ENCODE assay signal across 9 cellular contexts in the genomic region with DNA sequence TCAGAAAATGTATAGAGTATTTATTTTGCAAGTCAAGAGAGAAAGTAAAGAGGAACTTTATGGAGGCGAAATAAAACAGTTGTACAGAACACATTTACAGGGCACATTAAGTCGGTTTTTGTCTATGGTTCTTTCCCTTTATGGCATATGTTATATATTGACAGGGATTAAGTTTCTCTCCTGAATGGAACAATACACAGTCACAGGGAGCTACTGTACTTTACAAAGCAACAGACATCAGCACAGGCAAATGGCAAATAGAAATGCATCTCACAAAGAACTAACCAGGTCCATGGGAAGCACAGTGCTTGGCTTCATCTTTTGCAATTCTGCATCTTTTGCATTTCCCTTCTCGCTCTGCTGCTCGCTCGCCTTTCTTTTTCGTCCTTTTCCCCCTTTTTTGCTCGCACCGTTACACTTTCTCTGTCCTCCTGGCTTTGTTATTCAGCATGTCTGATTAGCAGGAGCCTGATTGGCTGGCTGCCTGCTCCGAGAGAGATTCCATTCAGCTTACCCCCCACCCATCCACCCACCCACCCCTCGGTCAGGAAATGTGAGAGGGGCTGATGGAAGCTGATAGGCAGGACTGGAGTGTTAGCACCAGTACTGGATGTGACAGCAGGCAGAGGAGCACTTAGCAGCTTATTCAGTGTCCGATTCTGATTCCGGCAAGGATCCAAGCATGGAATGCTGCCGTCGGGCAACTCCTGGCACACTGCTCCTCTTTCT. TPM values are rescaled to one million over a fixed set of nuclear protein-coding genes. Genes with fewer than 3 reads are reported as not detected.
A peak's percentile ranks its signal among the peaks of the same experiment; 100 is the strongest.
DNase-seq lines count a peak whose midpoint lies in the region; FAIRE-seq and TF ChIP-seq lines count a peak whose summit lies in the region.
"Had no signal": no experiment of that assay in that cellular context is flagged by ENCODE, and none has a peak within 500 bp of the region (broad histone marks: within the 10 kb centered on the region; RNA-seq: fewer than 3 reads in every experiment).

A gene with protein sequence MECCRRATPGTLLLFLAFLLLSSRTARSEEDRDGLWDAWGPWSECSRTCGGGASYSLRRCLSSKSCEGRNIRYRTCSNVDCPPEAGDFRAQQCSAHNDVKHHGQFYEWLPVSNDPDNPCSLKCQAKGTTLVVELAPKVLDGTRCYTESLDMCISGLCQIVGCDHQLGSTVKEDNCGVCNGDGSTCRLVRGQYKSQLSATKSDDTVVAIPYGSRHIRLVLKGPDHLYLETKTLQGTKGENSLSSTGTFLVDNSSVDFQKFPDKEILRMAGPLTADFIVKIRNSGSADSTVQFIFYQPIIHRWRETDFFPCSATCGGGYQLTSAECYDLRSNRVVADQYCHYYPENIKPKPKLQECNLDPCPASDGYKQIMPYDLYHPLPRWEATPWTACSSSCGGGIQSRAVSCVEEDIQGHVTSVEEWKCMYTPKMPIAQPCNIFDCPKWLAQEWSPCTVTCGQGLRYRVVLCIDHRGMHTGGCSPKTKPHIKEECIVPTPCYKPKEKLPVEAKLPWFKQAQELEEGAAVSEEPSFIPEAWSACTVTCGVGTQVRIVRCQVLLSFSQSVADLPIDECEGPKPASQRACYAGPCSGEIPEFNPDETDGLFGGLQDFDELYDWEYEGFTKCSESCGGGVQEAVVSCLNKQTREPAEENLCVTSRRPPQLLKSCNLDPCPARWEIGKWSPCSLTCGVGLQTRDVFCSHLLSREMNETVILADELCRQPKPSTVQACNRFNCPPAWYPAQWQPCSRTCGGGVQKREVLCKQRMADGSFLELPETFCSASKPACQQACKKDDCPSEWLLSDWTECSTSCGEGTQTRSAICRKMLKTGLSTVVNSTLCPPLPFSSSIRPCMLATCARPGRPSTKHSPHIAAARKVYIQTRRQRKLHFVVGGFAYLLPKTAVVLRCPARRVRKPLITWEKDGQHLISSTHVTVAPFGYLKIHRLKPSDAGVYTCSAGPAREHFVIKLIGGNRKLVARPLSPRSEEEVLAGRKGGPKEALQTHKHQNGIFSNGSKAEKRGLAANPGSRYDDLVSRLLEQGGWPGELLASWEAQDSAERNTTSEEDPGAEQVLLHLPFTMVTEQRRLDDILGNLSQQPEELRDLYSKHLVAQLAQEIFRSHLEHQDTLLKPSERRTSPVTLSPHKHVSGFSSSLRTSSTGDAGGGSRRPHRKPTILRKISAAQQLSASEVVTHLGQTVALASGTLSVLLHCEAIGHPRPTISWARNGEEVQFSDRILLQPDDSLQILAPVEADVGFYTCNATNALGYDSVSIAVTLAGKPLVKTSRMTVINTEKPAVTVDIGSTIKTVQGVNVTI (N-terminal part only) (plus strand): TSS at position 603 of the 729 bp plus-strand sequence. CDS start 80 bp downstream, at position 683.

- 12% methylated on average over 14 of the region's 14 CpGs for WGBS in suprapubic skin

- TF ChIP-seq CTCF in chondrocyte (IDR thresholded peaks at IDR 0.05) (no peak), kidney (IDR thresholded peaks at IDR 0.05; ENCODE audit: borderline replicate concordance, extremely low read depth, insufficient read depth) (no peak), suprapubic skin (IDR thresholded peaks at IDR 0.05) (no peak)

- H3K27ac Mint-ChIP-seq in chondrocyte (ENCODE audit: unreplicated experiment), result peak within 1 kb of the TSS; percentile 28
- no peak within 1 kb of the TSS for H3K27ac Mint-ChIP-seq in activated T-cell treated with anti-CD3 and anti-CD28 coated beads, Interleukin-2, amount 50 U/mL, for 24 hours
- H3K27ac Mint-ChIP-seq: memory B cell had no signal

- no peak within 1 kb of the TSS for H3K9ac ChIP-seq in kidney (ENCODE audit: low read length in 2 of 2)

- TF ChIP-seq POLR2A in suprapubic skin (IDR thresholded peaks at IDR 0.05), result no peak

- peaks cover 13% of the 10 kb centered on the region for H3K9me3 Mint-ChIP-seq in chondrocyte (ENCODE audit: low read depth)
- no peaks in the 10 kb centered on the region for H3K9me3 Mint-ChIP-seq in activated T-cell treated with anti-CD3 and anti-CD28 coated beads, Interleukin-2, amount 50 U/mL, for 24 hours

- H3K4me1 Mint-ChIP-seq in chondrocyte (ENCODE audit: low read depth), result peaks cover 29% of the 10 kb centered on the region
- peaks cover 1% of the 10 kb centered on the region for H3K4me1 Mint-ChIP-seq in activated T-cell treated with anti-CD3 and anti-CD28 coated beads, Interleukin-2, amount 50 U/mL, for 24 hours (ENCODE audit: low read depth)

- H3K4me3 ChIP-seq in kidney (ENCODE audit: low read length in 2 of 2), result peak within 1 kb of the TSS; percentile 49 to 61
- H3K4me3 ChIP-seq in suprapubic skin, result peak within 1 kb of the TSS; percentile 38

- DNase-seq in NCI-H1092 (lab: John Stamatoyannopoulos, UW) (peak; percentile 97), chondrocyte (ENCODE audit: low spot score) (no peak), kidney (peak; percentile 54), suprapubic skin (ENCODE audit: low spot score in 2 of 2) (no peak), HPDE6-E6E7 (ENCODE audit: extremely low spot score) (no peak), DMS79 (lab: John Stamatoyannopoulos, UW) (no peak)
- DNase-seq in stimulated activated CD4-positive, alpha-beta T cell treated with anti-CD3 and anti-CD28 coated beads, Interleukin-4, amount 100 ng/mL, for 4 hours, result no peak
- no peak for DNase-seq in activated T-cell treated with anti-CD3 and anti-CD28 coated beads, Interleukin-2, amount 50 U/mL, for 24 hours

- H3K27ac ChIP-seq in kidney (ENCODE audit: low read depth in 2 of 2, low read length in 2 of 2), result peak within 1 kb of the TSS in 1 of 2 donors; percentile 56
- no peak within 1 kb of the TSS for H3K27ac ChIP-seq in suprapubic skin

- H3K4me1 ChIP-seq in kidney (ENCODE audit: control insufficient read depth in 1 of 2, insufficient read depth in 1 of 2, low read depth in 1 of 2, low read length in 2 of 2) (no peaks in the 10 kb centered on the region), suprapubic skin (peaks cover 17% of the 10 kb centered on the region)

- H3K9me3 ChIP-seq in kidney (ENCODE audit: control insufficient read depth in 1 of 2, low read length in 2 of 2) (peaks cover 0 to 6% of the 10 kb centered on the region in 2 donors), suprapubic skin (no peaks in the 10 kb centered on the region)

- FAIRE-seq in kidney (lab: Jason Lieb, UNC), result no peak

- intact Hi-C loops in kidney (cut with DNase I), result no loop called here

- H3K4me3 Mint-ChIP-seq in chondrocyte (ENCODE audit: unreplicated experiment), result peak within 1 kb of the TSS; percentile 58
- H3K4me3 Mint-ChIP-seq in activated T-cell treated with anti-CD3 and anti-CD28 coated beads, Interleukin-2, amount 50 U/mL, for 24 hours, result no peak within 1 kb of the TSS
- H3K4me3 Mint-ChIP-seq: memory B cell had no signal

- H3K27me3 ChIP-seq in suprapubic skin, result no peaks in the 10 kb centered on the region

- H3K36me3 ChIP-seq in kidney (ENCODE audit: control insufficient read depth in 1 of 2, insufficient read depth in 2 of 2, low read length in 2 of 2) (no peaks in the 10 kb centered on the region), suprapubic skin (no peaks in the 10 kb centered on the region)

- peaks cover 6% of the 10 kb centered on the region for H3K36me3 Mint-ChIP-seq in chondrocyte (ENCODE audit: low read depth)
- no peaks in the 10 kb centered on the region for H3K36me3 Mint-ChIP-seq in activated T-cell treated with anti-CD3 and anti-CD28 coated beads, Interleukin-2, amount 50 U/mL, for 24 hours (ENCODE audit: low read depth)
- H3K36me3 Mint-ChIP-seq: memory B cell had no signal

- H3K27me3 Mint-ChIP-seq in chondrocyte (ENCODE audit: low read depth), result no peaks in the 10 kb centered on the region
- H3K27me3 Mint-ChIP-seq in activated T-cell treated with anti-CD3 and anti-CD28 coated beads, Interleukin-2, amount 50 U/mL, for 24 hours, result peaks cover 34% of the 10 kb centered on the region

- TF ChIP-seq EP300 in suprapubic skin (IDR thresholded peaks at IDR 0.05), result no peak

RNA-seq across cellular contexts. Expression of the gene that starts here (rescaled TPM):
- 0.41 to 2.0 TPM (median 1.0 TPM) in 3 replicates for total RNA-seq in chondrocyte
- 27.3 TPM for total RNA-seq in kidney
- polyA plus RNA-seq in kidney (ENCODE audit: insufficient read depth, low read depth, low replicate concordance), result 3.0 TPM
- 1 to 10 TPM in 3 of 4 donors, under 1 TPM in 1; 0.32 to 2.3 (median 1.3) TPM for total RNA-seq in suprapubic skin

Comparison
In these comparisons a context has a peak if more than half of its experiments do, and no peak if none do; other contexts are left out.
1. DNase-seq: peak in NCI-H1092 (single experiment) and kidney (single experiment); none in chondrocyte (single experiment), suprapubic skin (0 of 2), HPDE6-E6E7 (single experiment), stimulated activated CD4-positive, alpha-beta T cell treated with anti-CD3 and anti-CD28 coated beads, Interleukin-4, amount 100 ng/mL, for 4 hours (0 of 2), activated T-cell treated with anti-CD3 and anti-CD28 coated beads, Interleukin-2, amount 50 U/mL, for 24 hours (single experiment) and DMS79 (single experiment).